In genomic region chr1:36453051-36453450, GRCh38 we compare ENCODE assay signal across 2 cellular contexts.
TF ChIP-seq lines count a peak whose summit lies in the region.

No MANE protein-coding gene starts in this region.

TF ChIP-seq in HEK293, 187 proteins besides CTCF, POLR2A, EP300 and RAD21:
- no peak for TF ChIP-seq ZNF23 (tag by site-specific recombination; IDR thresholded peaks at IDR 0.05; ENCODE audit: borderline replicate concordance)
- peak; percentile 66 for TF ChIP-seq PRDM10 (tag by site-specific recombination; IDR thresholded peaks at IDR 0.05)

TF ChIP-seq in K562, 482 proteins besides CTCF, POLR2A, EP300 and RAD21:
- TF ChIP-seq HOXB6 (CRISPR knock-in tag; IDR thresholded peaks at IDR 0.05; ENCODE audit: borderline replicate concordance) = no peak
- TF ChIP-seq NBN (IDR thresholded peaks at IDR 0.05; ENCODE audit: low read depth) = no peak
- TF ChIP-seq TBP (optimal IDR thresholded peaks at IDR 0.05; ENCODE audit: low read depth, low read length) = no peak
- TF ChIP-seq PRDM10 (IDR thresholded peaks at IDR 0.05; ENCODE audit: partially characterized antibody) = peak; percentile 62
TF ChIP-seq in K562: peak in this region for 1.
